Comparison of ENCODE assay signal across 9 cellular contexts in the genomic region with DNA sequence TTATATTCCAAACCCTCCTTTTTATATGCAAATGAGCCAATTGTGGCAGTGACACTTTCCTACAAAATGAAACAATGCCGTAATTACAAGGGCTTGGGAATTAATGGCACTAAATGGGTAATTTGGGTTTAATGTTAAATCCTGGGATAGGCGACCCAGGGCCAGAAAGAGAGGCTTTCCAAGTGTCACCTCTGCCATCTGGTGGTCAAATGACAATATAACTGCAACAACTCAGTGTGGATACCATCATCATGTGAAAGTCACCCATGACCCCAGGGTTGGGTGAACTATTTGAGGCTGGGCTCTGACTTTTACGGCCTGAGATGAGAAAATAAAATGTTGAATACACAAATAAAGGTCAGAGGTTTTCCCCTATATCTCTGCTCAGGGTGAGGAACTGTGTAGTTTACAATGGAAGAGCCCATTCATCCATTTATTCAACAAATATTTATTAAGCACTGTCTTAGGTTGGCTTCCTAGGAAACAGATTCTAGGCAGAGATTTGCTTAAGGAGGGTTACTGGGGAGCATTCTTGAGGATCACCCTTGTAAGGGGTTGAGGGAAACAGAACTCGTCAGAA. TPM values are rescaled to one million over a fixed set of nuclear protein-coding genes. Genes with fewer than 3 reads are reported as not detected.
DNase-seq lines count a peak whose midpoint lies in the region; FAIRE-seq and TF ChIP-seq lines count a peak whose summit lies in the region.
"Had no signal": no experiment of that assay in that cellular context is flagged by ENCODE, and none has a peak within 500 bp of the region (broad histone marks: within the 10 kb centered on the region; RNA-seq: fewer than 3 reads in every experiment).

No MANE protein-coding gene starts in this region.

- no peaks in the 10 kb centered on the region for H3K36me3 Mint-ChIP-seq in activated naive CD4-positive, alpha-beta T cell treated with anti-CD3 and anti-CD28 coated beads for 36 hours (ENCODE audit: low read depth)

- FAIRE-seq in H54 (lab: Jason Lieb, UNC), result peak; percentile 80
- FAIRE-seq: A204.1 had no signal

- H3K4me1 Mint-ChIP-seq in activated naive CD4-positive, alpha-beta T cell treated with anti-CD3 and anti-CD28 coated beads for 36 hours (ENCODE audit: low read depth), result peaks cover 4% of the 10 kb centered on the region

- H3K36me3 ChIP-seq in prostate gland, result no peaks in the 10 kb centered on the region

- no peak overlapping the region for H3K27ac Mint-ChIP-seq in activated naive CD4-positive, alpha-beta T cell treated with anti-CD3 and anti-CD28 coated beads for 36 hours

- no peak overlapping the region for H3K4me3 Mint-ChIP-seq in activated naive CD4-positive, alpha-beta T cell treated with anti-CD3 and anti-CD28 coated beads for 36 hours

- no peaks in the 10 kb centered on the region for H3K4me1 ChIP-seq in prostate gland (replicated peaks)

- 8% methylated on average over 4 of the region's 4 CpGs for WGBS in prostate gland

- CTCF ChIA-PET in activated naive CD4-positive, alpha-beta T cell treated with anti-CD3 and anti-CD28 coated beads for 36 hours (lab: Charles Lee), result interaction anchor here (0.6 to 1.4 kb wide), 8 partner anchors 13 to 483 kb away, joined by 3 to 20 read pairs (median 4); partner anchors contain the start of gene THADA

- no peaks in the 10 kb centered on the region for H3K9me3 Mint-ChIP-seq in activated naive CD4-positive, alpha-beta T cell treated with anti-CD3 and anti-CD28 coated beads for 36 hours

- DNase-seq in DMS79 treated with DMSO at 0.1 percent for 48 hours (lab: John Stamatoyannopoulos, UW), result peak; percentile 56
- DNase-seq in DMS79 (lab: John Stamatoyannopoulos, UW), result no peak
- no peak for DNase-seq in H54 (ENCODE audit: insufficient read length, low spot score)
- peak; percentile 39 for DNase-seq in NCI-H345 treated with DMSO at 0.1 percent for 48 hours (lab: John Stamatoyannopoulos, UW; ENCODE audit: unreplicated experiment)
- DNase-seq in activated naive CD4-positive, alpha-beta T cell treated with anti-CD3 and anti-CD28 coated beads for 36 hours, result peak; percentile 58
- DNase-seq in head of caudate nucleus, result peak in 29 of 42 donors; percentile 8 to 80 (median 51)
- peak; percentile 28 for DNase-seq in prostate gland (ENCODE audit: low spot score)
- DNase-seq in putamen (ENCODE audit: low spot score), result no peak

- no peak for TF ChIP-seq POLR2A in H54 (IDR thresholded peaks at IDR 0.05; ENCODE audit: low read depth, low read length)
- TF ChIP-seq POLR2A in prostate gland (IDR thresholded peaks at IDR 0.05), result no peak

- no peaks in the 10 kb centered on the region for H3K27me3 ChIP-seq in prostate gland (replicated peaks; ENCODE audit: insufficient read depth)

- intact Hi-C loops in activated naive CD4-positive, alpha-beta T cell treated with anti-CD3 and anti-CD28 coated beads for 36 hours (cut with micrococcal nuclease), result loop anchor here (1.0 to 2.0 kb wide), 4 partner anchors 13 to 781 kb away; partner anchors contain the start of gene THADA
- intact Hi-C loops in head of caudate nucleus (cut with DNase I) (no loop called here), prostate gland (cut with DNase I) (no loop called here)

- H3K27ac ChIP-seq in prostate gland, result no peak overlapping the region

- H3K4me3 ChIP-seq in prostate gland, result no peak overlapping the region

- no peaks in the 10 kb centered on the region for H3K9me3 ChIP-seq in prostate gland

- no peaks in the 10 kb centered on the region for H3K27me3 Mint-ChIP-seq in activated naive CD4-positive, alpha-beta T cell treated with anti-CD3 and anti-CD28 coated beads for 36 hours (ENCODE audit: low read depth)

- TF ChIP-seq CTCF in prostate gland (IDR thresholded peaks at IDR 0.05), result peak; percentile 22 to 61 (median 58)

RNA-seq across cellular contexts. Expression of gene THADA, which starts 13.6 kb away (rescaled TPM):
- total RNA-seq in activated naive CD4-positive, alpha-beta T cell treated with anti-CD3 and anti-CD28 coated beads for 36 hours, result 10 to 100 TPM; 28.6 to 31.5 TPM
- total RNA-seq in prostate gland, result 10 to 100 TPM; 41.1 to 54.3 TPM

RNA-seq across cellular contexts. Expression of gene PLEKHH2, which starts 27.7 kb away (rescaled TPM):
- total RNA-seq in activated naive CD4-positive, alpha-beta T cell treated with anti-CD3 and anti-CD28 coated beads for 36 hours, result under 1 TPM; 0.64 to 0.72 TPM
- total RNA-seq in prostate gland, result 10 to 100 TPM in 1 of 2 donors, 1 to 10 TPM in 1; 5.9 to 25.2 TPM

Comparison
In these comparisons a context has a peak if more than half of its experiments do, and no peak if none do; other contexts are left out.
1. DNase-seq: peak in DMS79 treated with DMSO at 0.1 percent for 48 hours (single experiment), NCI-H345 treated with DMSO at 0.1 percent for 48 hours (single experiment), activated naive CD4-positive, alpha-beta T cell treated with anti-CD3 and anti-CD28 coated beads for 36 hours (single experiment), head of caudate nucleus (29 of 42) and prostate gland (single experiment); none in DMS79 (single experiment), H54 (single experiment) and putamen (single experiment).
2. RNA of gene PLEKHH2, which starts 27.7 kb away (total RNA-seq): 5.9 to 25.2 TPM in prostate gland; 0.64 to 0.72 TPM in activated naive CD4-positive, alpha-beta T cell treated with anti-CD3 and anti-CD28 coated beads for 36 hours; every median in the first group is over 4 times any median in the second.